Comparison of ENCODE assay signal across 9 cellular contexts in genomic region chr2:112137516-112138142, GRCh38. TPM values are rescaled to one million over a fixed set of nuclear protein-coding genes. Genes with fewer than 3 reads are reported as not detected.
DNase-seq lines count a peak whose midpoint lies in the region; ATAC-seq, FAIRE-seq and TF ChIP-seq lines count a peak whose summit lies in the region.
"Had no signal": no experiment of that assay in that cellular context is flagged by ENCODE, and none has a peak within 500 bp of the region (broad histone marks: within the 10 kb centered on the region; RNA-seq: fewer than 3 reads in every experiment).

No MANE protein-coding gene starts in this region.

- H3K4me1 ChIP-seq in HEK293 (ENCODE audit: control insufficient read depth, insufficient read depth, low read length) = no peaks in the 10 kb centered on the region
- no peaks in the 10 kb centered on the region for H3K4me1 ChIP-seq in iPS-15b (ENCODE audit: control insufficient read depth, insufficient read depth, low read length)

- CTCF ChIA-PET in AG04449 (lab: Yijun Ruan, JAX) = interaction anchor here (1.1 to 9.5 kb wide), 2 partner anchors 15 to 123 kb away, joined by 3 to 58 read pairs; no protein-coding TSS in a partner anchor
- CTCF ChIA-PET in HEK293 (lab: Yijun Ruan, JAX) = interaction anchor here (1.2 to 1.6 kb wide), 2 partner anchors 16 to 100 kb away, joined by 3 to 6 read pairs; no protein-coding TSS in a partner anchor

- peak; percentile 53 to 88 for ATAC-seq in activated naive CD4-positive, alpha-beta T cell treated with anti-CD3 and anti-CD28 coated beads, Interleukin-2, amount 50 U/mL, for 72 hours
- peak; percentile 46 for ATAC-seq in stimulated activated effector memory CD8-positive, alpha-beta T cell treated with anti-CD3 and anti-CD28 coated beads, Interleukin-12 subunit alpha, Interleukin-12 subunit beta, amount 100 ng/mL, for 72 hours

- peaks cover 3% of the 10 kb centered on the region in 2 donors for H3K9me3 Mint-ChIP-seq in activated naive CD4-positive, alpha-beta T cell treated with anti-CD3 and anti-CD28 coated beads, Interleukin-2, amount 50 U/mL, for 72 hours
- peaks cover 3% of the 10 kb centered on the region for H3K9me3 Mint-ChIP-seq in stimulated activated effector memory CD8-positive, alpha-beta T cell treated with anti-CD3 and anti-CD28 coated beads, Interleukin-12 subunit alpha, Interleukin-12 subunit beta, amount 100 ng/mL, for 72 hours

- no peak overlapping the region; the same call in 1 of the 2 replicates for H3K27ac ChIP-seq in HEK293 (ENCODE audit: extremely low read depth, low read depth, low read length)

- no peak for TF ChIP-seq CTCF in AG04449 (IDR thresholded peaks at IDR 0.05; ENCODE audit: insufficient read depth, low read length, missing control alignments)
- no peak for TF ChIP-seq CTCF in HEK293 (tag by site-specific recombination; IDR thresholded peaks at IDR 0.05)

- POLR2A ChIA-PET in AG04449 (lab: Yijun Ruan, JAX) (no interaction called here), HEK293 (lab: Yijun Ruan, JAX) (no interaction called here)

- H3K9me3 ChIP-seq in HEK293 (ENCODE audit: control insufficient read depth, insufficient read depth, low read depth, low read length) = no peaks in the 10 kb centered on the region; the same call in 1 of the 2 replicates
- H3K9me3 ChIP-seq in iPS-15b (ENCODE audit: control insufficient read depth, insufficient read depth, low read length) = no peaks in the 10 kb centered on the region

- H3K4me1 Mint-ChIP-seq in stimulated activated effector memory CD8-positive, alpha-beta T cell treated with anti-CD3 and anti-CD28 coated beads, Interleukin-12 subunit alpha, Interleukin-12 subunit beta, amount 100 ng/mL, for 72 hours = no peaks in the 10 kb centered on the region

- H3K27me3 ChIP-seq in iPS-15b (ENCODE audit: control insufficient read depth, insufficient read depth, low read length) = peaks cover 50% of the 10 kb centered on the region

- DNase-seq in AG04449 (ENCODE audit: low read depth, low spot score) (no peak), pons (ENCODE audit: low spot score) (no peak), H54 (ENCODE audit: insufficient read length, low spot score) (no peak), H4 (ENCODE audit: low spot score) (no peak)
- no peak for DNase-seq in activated naive CD4-positive, alpha-beta T cell treated with anti-CD3 and anti-CD28 coated beads, Interleukin-2, amount 50 U/mL, for 72 hours (ENCODE audit: low spot score in 2 of 2)
- peak in 1 of 2 donors; percentile 46 for DNase-seq in stimulated activated effector memory CD8-positive, alpha-beta T cell treated with anti-CD3 and anti-CD28 coated beads, Interleukin-12 subunit alpha, Interleukin-12 subunit beta, amount 100 ng/mL, for 72 hours (ENCODE audit: low spot score in 2 of 2)

- no peak for FAIRE-seq in H54 (lab: Jason Lieb, UNC)
- FAIRE-seq: colon had no signal

- H3K9ac ChIP-seq in iPS-15b (ENCODE audit: low read depth, low read length) = no peak overlapping the region

- H3K36me3 ChIP-seq in HEK293 (ENCODE audit: control insufficient read depth in 2 of 2, insufficient read depth in 1 of 2, low read length in 2 of 2) (no peaks in the 10 kb centered on the region), iPS-15b (ENCODE audit: control insufficient read depth, insufficient read depth, low read length) (no peaks in the 10 kb centered on the region)

- H3K4me3 Mint-ChIP-seq in stimulated activated effector memory CD8-positive, alpha-beta T cell treated with anti-CD3 and anti-CD28 coated beads, Interleukin-12 subunit alpha, Interleukin-12 subunit beta, amount 100 ng/mL, for 72 hours = peak overlapping the region; percentile 30

- H3K36me3 Mint-ChIP-seq in activated naive CD4-positive, alpha-beta T cell treated with anti-CD3 and anti-CD28 coated beads, Interleukin-2, amount 50 U/mL, for 72 hours = peaks cover 8 to 15% of the 10 kb centered on the region in 2 donors
- H3K36me3 Mint-ChIP-seq in stimulated activated effector memory CD8-positive, alpha-beta T cell treated with anti-CD3 and anti-CD28 coated beads, Interleukin-12 subunit alpha, Interleukin-12 subunit beta, amount 100 ng/mL, for 72 hours = no peaks in the 10 kb centered on the region

- no peak for TF ChIP-seq POLR2A in H54 (IDR thresholded peaks at IDR 0.05; ENCODE audit: low read depth, low read length)

- peak overlapping the region; percentile 22 to 89 for H3K27ac Mint-ChIP-seq in activated naive CD4-positive, alpha-beta T cell treated with anti-CD3 and anti-CD28 coated beads, Interleukin-2, amount 50 U/mL, for 72 hours
- no peak overlapping the region for H3K27ac Mint-ChIP-seq in stimulated activated effector memory CD8-positive, alpha-beta T cell treated with anti-CD3 and anti-CD28 coated beads, Interleukin-12 subunit alpha, Interleukin-12 subunit beta, amount 100 ng/mL, for 72 hours

- H3K4me3 ChIP-seq in AG04449 (ENCODE audit: low read depth, low read length) (peak overlapping the region; percentile 58), HEK293 (ENCODE audit: low read depth, low read length) (peak overlapping the region; percentile 42), iPS-15b (ENCODE audit: low read depth, low read length) (peak overlapping the region; percentile 64)

TF ChIP-seq in HEK293, 187 proteins besides CTCF, POLR2A, EP300 and RAD21 (continues in another document):
- TF ChIP-seq ZNF24 (tag by site-specific recombination; IDR thresholded peaks at IDR 0.05) = no peak
- no peak for TF ChIP-seq ZNF610 (tag by site-specific recombination; IDR thresholded peaks at IDR 0.05; ENCODE audit: borderline replicate concordance)
- TF ChIP-seq ZNF16 (tag by site-specific recombination; IDR thresholded peaks at IDR 0.05; ENCODE audit: low read depth) = no peak
- no peak for TF ChIP-seq ZNF692 (tag by site-specific recombination; IDR thresholded peaks at IDR 0.05)
- TF ChIP-seq, protein P1, sequence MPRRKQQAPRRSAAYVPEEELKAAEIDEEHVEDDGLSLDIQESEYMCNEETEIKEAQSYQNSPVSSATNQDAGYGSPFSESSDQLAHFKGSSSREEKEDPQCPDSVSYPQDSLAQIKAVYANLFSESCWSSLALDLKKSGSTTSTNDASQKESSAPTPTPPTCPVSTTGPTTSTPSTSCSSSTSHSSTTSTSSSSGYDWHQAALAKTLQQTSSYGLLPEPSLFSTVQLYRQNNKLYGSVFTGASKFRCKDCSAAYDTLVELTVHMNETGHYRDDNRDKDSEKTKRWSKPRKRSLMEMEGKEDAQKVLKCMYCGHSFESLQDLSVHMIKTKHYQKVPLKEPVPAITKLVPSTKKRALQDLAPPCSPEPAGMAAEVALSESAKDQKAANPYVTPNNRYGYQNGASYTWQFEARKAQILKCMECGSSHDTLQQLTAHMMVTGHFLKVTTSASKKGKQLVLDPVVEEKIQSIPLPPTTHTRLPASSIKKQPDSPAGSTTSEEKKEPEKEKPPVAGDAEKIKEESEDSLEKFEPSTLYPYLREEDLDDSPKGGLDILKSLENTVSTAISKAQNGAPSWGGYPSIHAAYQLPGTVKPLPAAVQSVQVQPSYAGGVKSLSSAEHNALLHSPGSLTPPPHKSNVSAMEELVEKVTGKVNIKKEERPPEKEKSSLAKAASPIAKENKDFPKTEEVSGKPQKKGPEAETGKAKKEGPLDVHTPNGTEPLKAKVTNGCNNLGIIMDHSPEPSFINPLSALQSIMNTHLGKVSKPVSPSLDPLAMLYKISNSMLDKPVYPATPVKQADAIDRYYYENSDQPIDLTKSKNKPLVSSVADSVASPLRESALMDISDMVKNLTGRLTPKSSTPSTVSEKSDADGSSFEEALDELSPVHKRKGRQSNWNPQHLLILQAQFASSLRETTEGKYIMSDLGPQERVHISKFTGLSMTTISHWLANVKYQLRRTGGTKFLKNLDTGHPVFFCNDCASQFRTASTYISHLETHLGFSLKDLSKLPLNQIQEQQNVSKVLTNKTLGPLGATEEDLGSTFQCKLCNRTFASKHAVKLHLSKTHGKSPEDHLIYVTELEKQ (tag by site-specific recombination; IDR thresholded peaks at IDR 0.05; ENCODE audit: borderline replicate concordance) = no peak
- TF ChIP-seq, protein P2, sequence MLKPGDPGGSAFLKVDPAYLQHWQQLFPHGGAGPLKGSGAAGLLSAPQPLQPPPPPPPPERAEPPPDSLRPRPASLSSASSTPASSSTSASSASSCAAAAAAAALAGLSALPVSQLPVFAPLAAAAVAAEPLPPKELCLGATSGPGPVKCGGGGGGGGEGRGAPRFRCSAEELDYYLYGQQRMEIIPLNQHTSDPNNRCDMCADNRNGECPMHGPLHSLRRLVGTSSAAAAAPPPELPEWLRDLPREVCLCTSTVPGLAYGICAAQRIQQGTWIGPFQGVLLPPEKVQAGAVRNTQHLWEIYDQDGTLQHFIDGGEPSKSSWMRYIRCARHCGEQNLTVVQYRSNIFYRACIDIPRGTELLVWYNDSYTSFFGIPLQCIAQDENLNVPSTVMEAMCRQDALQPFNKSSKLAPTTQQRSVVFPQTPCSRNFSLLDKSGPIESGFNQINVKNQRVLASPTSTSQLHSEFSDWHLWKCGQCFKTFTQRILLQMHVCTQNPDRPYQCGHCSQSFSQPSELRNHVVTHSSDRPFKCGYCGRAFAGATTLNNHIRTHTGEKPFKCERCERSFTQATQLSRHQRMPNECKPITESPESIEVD (tag by site-specific recombination; IDR thresholded peaks at IDR 0.05) = no peak
- TF ChIP-seq KLF1 (tag by site-specific recombination; IDR thresholded peaks at IDR 0.05) = no peak
- TF ChIP-seq, protein P3, sequence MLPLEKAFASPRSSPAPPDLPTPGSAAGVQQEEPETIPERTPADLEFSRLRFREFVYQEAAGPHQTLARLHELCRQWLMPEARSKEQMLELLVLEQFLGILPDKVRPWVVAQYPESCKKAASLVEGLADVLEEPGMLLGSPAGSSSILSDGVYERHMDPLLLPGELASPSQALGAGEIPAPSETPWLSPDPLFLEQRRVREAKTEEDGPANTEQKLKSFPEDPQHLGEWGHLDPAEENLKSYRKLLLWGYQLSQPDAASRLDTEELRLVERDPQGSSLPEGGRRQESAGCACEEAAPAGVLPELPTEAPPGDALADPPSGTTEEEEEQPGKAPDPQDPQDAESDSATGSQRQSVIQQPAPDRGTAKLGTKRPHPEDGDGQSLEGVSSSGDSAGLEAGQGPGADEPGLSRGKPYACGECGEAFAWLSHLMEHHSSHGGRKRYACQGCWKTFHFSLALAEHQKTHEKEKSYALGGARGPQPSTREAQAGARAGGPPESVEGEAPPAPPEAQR (tag by site-specific recombination; IDR thresholded peaks at IDR 0.05) = no peak

RNA-seq across cellular contexts. Expression of gene FBLN7, which starts 0.6 kb away (rescaled TPM):
- 10 to 100 TPM; 25.4 to 48.5 TPM for total RNA-seq in activated naive CD4-positive, alpha-beta T cell treated with anti-CD3 and anti-CD28 coated beads, Interleukin-2, amount 50 U/mL, for 72 hours
- not detected in 2 replicates for total RNA-seq in H4 (2014; rRNA removed; shearing (Covaris generic))

Comparison
In these comparisons a context has a peak if more than half of its experiments do, and no peak if none do; other contexts are left out.
1. RNA of gene FBLN7, which starts 0.6 kb away (total RNA-seq): 25.4 to 48.5 TPM in activated naive CD4-positive, alpha-beta T cell treated with anti-CD3 and anti-CD28 coated beads, Interleukin-2, amount 50 U/mL, for 72 hours; not detected in H4; every median in the first group is over 10 times any median in the second.
2. Peak in every context shown above with its lines, with median percentiles within 50 percentile points of each other: H3K4me3 ChIP-seq.